In genomic region chr2:141698500-141698899, GRCh38 we compare ENCODE assay signal across 33 cellular contexts.
"Had no signal": no experiment of that assay in that cellular context is flagged by ENCODE, and none has a peak within 500 bp of the region (broad histone marks: within the 10 kb centered on the region; RNA-seq: fewer than 3 reads in every experiment).

No MANE protein-coding gene starts in this region.

- H3K4me3 ChIP-seq: MG63 had no signal

- DNase-seq: Karpas-422, Kasumi-1, MG63, MM.1S, MV-4-11, NCI-H1048, NCI-H1092, NCI-H1092 treated with DMSO at 0.1 percent for 48 hours, NCI-H1105, NCI-H1105 treated with DMSO at 0.1 percent for 48 hours, NCI-H1417 treated with DMSO at 0.1 percent for 48 hours, NCI-H1436, NCI-H1436 treated with DMSO at 0.1 percent for 48 hours, NCI-H146, NCI-H1694, NCI-H1694 treated with DMSO at 0.1 percent for 48 hours, NCI-H187, NCI-H187 treated with DMSO at 0.1 percent for 48 hours, NCI-H1930, NCI-H2029, NCI-H2029 treated with DMSO at 0.1 percent for 48 hours, NCI-H2081, NCI-H2081 treated with DMSO at 0.1 percent for 48 hours, NCI-H2107, NCI-H2171, NCI-H2171 treated with DMSO at 0.1 percent for 48 hours, NCI-H226, NCI-H345, NCI-H446, NCI-H446 treated with DMSO at 0.1 percent for 48 hours, NCI-H510A, NCI-H510A treated with DMSO at 0.1 percent for 48 hours had no signal

- H3K4me2 ChIP-seq: KMS-11 had no signal

- H3K9ac ChIP-seq: KMS-11 had no signal

- H3K36me3 ChIP-seq: MG63 had no signal

- H3K27me3 ChIP-seq: MG63 had no signal

- H3K27ac ChIP-seq: KMS-11 had no signal

- H3K9me3 ChIP-seq: MG63 had no signal
